ENCODE assay signal across 8 cellular contexts in genomic region chr17:34378664-34379101, GRCh38. TPM values are rescaled to one million over a fixed set of nuclear protein-coding genes. Genes with fewer than 3 reads are reported as not detected.
DNase-seq lines count a peak whose midpoint lies in the region; ATAC-seq and TF ChIP-seq lines count a peak whose summit lies in the region.

No MANE protein-coding gene starts in this region.

- H3K4me3 ChIP-seq in GM12864 (ENCODE audit: low read depth, low read length) (no peak overlapping the region), esophagus muscularis mucosa (no peak overlapping the region)

- no peak for TF ChIP-seq EP300 in esophagus muscularis mucosa (IDR thresholded peaks at IDR 0.05)

- no peak overlapping the region for H3K27ac ChIP-seq in esophagus muscularis mucosa (replicated peaks in 1 of 4)

- no peaks in the 10 kb centered on the region for H3K36me3 ChIP-seq in esophagus muscularis mucosa

- peak; percentile 76 for DNase-seq in GM12864 (ENCODE audit: low read depth)
- DNase-seq in KG1 (lab: John Stamatoyannopoulos, UW) = peak; percentile 71
- DNase-seq in dedifferentiated amniotic fluid mesenchymal stem cell (ENCODE audit: extremely low spot score) = peak; percentile 20
- no peak for DNase-seq in NCI-H524 treated with DMSO at 0.1 percent for 48 hours (lab: John Stamatoyannopoulos, UW)
- no peak for DNase-seq in NK-92 (lab: John Stamatoyannopoulos, UW; ENCODE audit: unreplicated experiment)
- no peak for DNase-seq in esophagus muscularis mucosa (ENCODE audit: extremely low spot score)
- no peak for DNase-seq in NCI-H82 treated with DMSO at 0.1 percent for 48 hours (lab: John Stamatoyannopoulos, UW; ENCODE audit: unreplicated experiment)

- H3K9me3 ChIP-seq in esophagus muscularis mucosa = no peaks in the 10 kb centered on the region

- no peaks in the 10 kb centered on the region for H3K4me1 ChIP-seq in esophagus muscularis mucosa

- TF ChIP-seq POLR2A in esophagus muscularis mucosa (IDR thresholded peaks at IDR 0.05; ENCODE audit: low read depth) = no peak

- whole genome bisulfite sequencing in esophagus muscularis mucosa = 14% methylated on average over 6 of the region's 6 CpGs

- H3K27me3 ChIP-seq in esophagus muscularis mucosa = peaks cover 0 to 16% (median 0%) of the 10 kb centered on the region in 4 donors

- peak; percentile 60 for ATAC-seq in GM21360 (IDR thresholded peaks at IDR 0.05; ENCODE audit: unreplicated experiment)

- intact Hi-C loops in esophagus muscularis mucosa (cut with DNase I) = no loop called here

- TF ChIP-seq CTCF in GM12864 (IDR thresholded peaks at IDR 0.05; ENCODE audit: low read depth, low read length, missing control alignments) (peak; percentile 19), esophagus muscularis mucosa (IDR thresholded peaks at IDR 0.05) (no peak)

RNA-seq across cellular contexts. Expression of gene CCL1, which starts 15.7 kb away (rescaled TPM):
- not detected for total RNA-seq in esophagus muscularis mucosa

RNA-seq across cellular contexts. Expression of gene CCL13, which starts 22.4 kb away (rescaled TPM):
- 1 to 10 TPM in 2 of 4 donors, under 1 TPM in 1, not detected in 1; 0.78 to 3.6 (median 2.0) TPM for total RNA-seq in esophagus muscularis mucosa

RNA-seq across cellular contexts. Expression of gene CCL8, which starts 59.4 kb away (rescaled TPM):
- 1 to 10 TPM in 1 of 4 donors, not detected in 3; 2.0 TPM for total RNA-seq in esophagus muscularis mucosa

Comparison
In these comparisons a context has a peak if more than half of its experiments do, and no peak if none do; other contexts are left out.
1. DNase-seq: peak in GM12864 (single experiment), KG1 (single experiment) and dedifferentiated amniotic fluid mesenchymal stem cell (single experiment); none in NCI-H524 treated with DMSO at 0.1 percent for 48 hours (single experiment), NK-92 (single experiment), esophagus muscularis mucosa (single experiment) and NCI-H82 treated with DMSO at 0.1 percent for 48 hours (single experiment).